In genomic region chr9:93265301-93265971, GRCh38 we compare ENCODE assay signal across 20 cellular contexts.
DNase-seq lines count a peak whose midpoint lies in the region; ATAC-seq and TF ChIP-seq lines count a peak whose summit lies in the region.
"Had no signal": no experiment of that assay in that cellular context is flagged by ENCODE, and none has a peak within 500 bp of the region (broad histone marks: within the 10 kb centered on the region; RNA-seq: fewer than 3 reads in every experiment).

No MANE protein-coding gene starts in this region.

- peaks cover 17% of the 10 kb centered on the region for H3K4me1 ChIP-seq in CD4-positive, CD25-positive, alpha-beta regulatory T cell (ENCODE audit: control insufficient read depth, insufficient read depth, low read length, poor library complexity, severe bottlenecking)
- H3K4me1 ChIP-seq in OCI-LY1 (ENCODE audit: insufficient read depth, low read length, severe bottlenecking) (peaks cover 98% of the 10 kb centered on the region), hepatocyte (ENCODE audit: insufficient read depth) (no peaks in the 10 kb centered on the region)
- H3K4me1 ChIP-seq: gastroesophageal sphincter had no signal

- H3K27ac ChIP-seq in CD4-positive, CD25-positive, alpha-beta regulatory T cell (ENCODE audit: insufficient read depth, low read length, poor library complexity, severe bottlenecking) = no peak overlapping the region
- H3K27ac ChIP-seq in OCI-LY1 (ENCODE audit: low read depth, low read length, poor library complexity, severe bottlenecking) = peak overlapping the region; percentile 99
- no peak overlapping the region for H3K27ac ChIP-seq in hepatocyte
- H3K27ac ChIP-seq: gastroesophageal sphincter, RWPE1, transverse colon had no signal

- H3F3A ChIP-seq in OCI-LY1 (ENCODE audit: insufficient read depth, low read length) = no peaks in the 10 kb centered on the region

- DNase-seq in AG20443 (ENCODE audit: low spot score) = peak; percentile 9
- peak in 1 of 3 donors; percentile 9 for DNase-seq in CD4-positive, CD25-positive, alpha-beta regulatory T cell
- no peak for DNase-seq in glutamatergic neuron
- DNase-seq in hippocampal formation (lab: John Stamatoyannopoulos, UW) = no peak
- DNase-seq in hepatocyte (ENCODE audit: low spot score) = no peak
- DNase-seq: effector memory CD8-positive, alpha-beta T cell; naive B cell; NCI-H2081 treated with DMSO at 0.1 percent for 48 hours; NCI-H524; retina; stimulated activated CD4-positive, alpha-beta T cell treated with anti-CD3 and anti-CD28 coated beads, Interleukin-4, amount 100 ng/mL, for 24 hours; T-helper 9 cell; transverse colon had no signal

- H3K36me3 Mint-ChIP-seq in CD4-positive, CD25-positive, alpha-beta regulatory T cell = no peaks in the 10 kb centered on the region
- H3K36me3 Mint-ChIP-seq in glutamatergic neuron (ENCODE audit: unreplicated experiment) = peaks cover 1% of the 10 kb centered on the region
- H3K36me3 Mint-ChIP-seq: naive B cell had no signal

- no peaks in the 10 kb centered on the region for H3K9me3 ChIP-seq in CD4-positive, CD25-positive, alpha-beta regulatory T cell (ENCODE audit: control insufficient read depth in 2 of 2, low read length in 2 of 2)
- H3K9me3 ChIP-seq in OCI-LY1 (ENCODE audit: low read length) = peaks cover 7% of the 10 kb centered on the region; the same call in 1 of the 2 replicates
- no peaks in the 10 kb centered on the region for H3K9me3 ChIP-seq in hepatocyte (ENCODE audit: low read depth)
- H3K9me3 ChIP-seq: gastroesophageal sphincter, transverse colon had no signal

- peak overlapping the region; percentile 98 for H3K9ac ChIP-seq in OCI-LY1 (ENCODE audit: low read length)

- ATAC-seq in CD4-positive, CD25-positive, alpha-beta regulatory T cell (ENCODE audit: low read depth in 2 of 2) = no peak
- ATAC-seq in GM21515 (IDR thresholded peaks at IDR 0.05; ENCODE audit: unreplicated experiment) (no peak), GM21825 (IDR thresholded peaks at IDR 0.05; ENCODE audit: unreplicated experiment) (no peak)
- ATAC-seq: activated T-helper 17 cell treated with anti-CD3 and anti-CD28 coated beads, Interleukin-2, amount 50 U/mL, for 72 hours; effector memory CD8-positive, alpha-beta T cell; gastroesophageal sphincter had no signal

- H3K9me2 ChIP-seq in OCI-LY1 (ENCODE audit: low read depth, low read length) (no peaks in the 10 kb centered on the region), hepatocyte (replicated peaks; ENCODE audit: insufficient read depth) (no peaks in the 10 kb centered on the region)

- 93% methylated on average over 12 of the region's 12 CpGs for WGBS in hepatocyte (ENCODE audit: low lambda C conversion rate, missing lambda C conversion rate)

- H3K79me2 ChIP-seq in OCI-LY1 (ENCODE audit: insufficient read depth, low read length) (no peaks in the 10 kb centered on the region), hepatocyte (no peaks in the 10 kb centered on the region)

- H3K27ac Mint-ChIP-seq in CD4-positive, CD25-positive, alpha-beta regulatory T cell = peak overlapping the region; percentile 2 to 86 (median 75)
- H3K27ac Mint-ChIP-seq in glutamatergic neuron (ENCODE audit: unreplicated experiment) = peak overlapping the region; percentile 49
- H3K27ac Mint-ChIP-seq: activated T-helper 17 cell treated with anti-CD3 and anti-CD28 coated beads, Interleukin-2, amount 50 U/mL, for 72 hours; effector memory CD8-positive, alpha-beta T cell; stimulated activated naive CD8-positive, alpha-beta T cell treated with anti-CD3 and anti-CD28 coated beads, Interleukin-15, Interleukin-2, amounts not matched to agents 100 ng/mL and 50 ng/mL, for 24 hours had no signal

- no peak overlapping the region for H3K4me3 Mint-ChIP-seq in CD4-positive, CD25-positive, alpha-beta regulatory T cell
- H3K4me3 Mint-ChIP-seq in glutamatergic neuron (ENCODE audit: unreplicated experiment) = no peak overlapping the region
- H3K4me3 Mint-ChIP-seq: activated T-helper 17 cell treated with anti-CD3 and anti-CD28 coated beads, Interleukin-2, amount 50 U/mL, for 72 hours; effector memory CD8-positive, alpha-beta T cell; stimulated activated naive CD8-positive, alpha-beta T cell treated with anti-CD3 and anti-CD28 coated beads, Interleukin-15, Interleukin-2, amounts not matched to agents 100 ng/mL and 50 ng/mL, for 24 hours had no signal

- no peaks in the 10 kb centered on the region for H3K9me3 Mint-ChIP-seq in CD4-positive, CD25-positive, alpha-beta regulatory T cell
- peaks cover 6% of the 10 kb centered on the region for H3K9me3 Mint-ChIP-seq in glutamatergic neuron (ENCODE audit: unreplicated experiment)
- H3K9me3 Mint-ChIP-seq: activated T-helper 17 cell treated with anti-CD3 and anti-CD28 coated beads, Interleukin-2, amount 50 U/mL, for 72 hours; effector memory CD8-positive, alpha-beta T cell; naive B cell; stimulated activated naive CD8-positive, alpha-beta T cell treated with anti-CD3 and anti-CD28 coated beads, Interleukin-15, Interleukin-2, amounts not matched to agents 100 ng/mL and 50 ng/mL, for 24 hours had no signal

- peaks cover 0 to 44% (median 20%) of the 10 kb centered on the region in 4 donors for H3K4me1 Mint-ChIP-seq in CD4-positive, CD25-positive, alpha-beta regulatory T cell
- peaks cover 15% of the 10 kb centered on the region for H3K4me1 Mint-ChIP-seq in glutamatergic neuron (ENCODE audit: low read depth, unreplicated experiment)

- H2AFZ ChIP-seq in OCI-LY1 (ENCODE audit: low read length) = no peak overlapping the region
- no peak overlapping the region for H2AFZ ChIP-seq in hepatocyte

- H3K4me3 ChIP-seq in CD4-positive, CD25-positive, alpha-beta regulatory T cell (ENCODE audit: low read depth, low read length) = no peak overlapping the region
- H3K4me3 ChIP-seq in OCI-LY1 (ENCODE audit: low read depth, low read length, poor library complexity, severe bottlenecking) = peak overlapping the region; percentile 69
- H3K4me3 ChIP-seq in hepatocyte = no peak overlapping the region
- H3K4me3 ChIP-seq: gastroesophageal sphincter, transverse colon had no signal

- H4K20me1 ChIP-seq in OCI-LY1 (ENCODE audit: insufficient read depth, low read length) (no peaks in the 10 kb centered on the region), hepatocyte (ENCODE audit: insufficient read depth, poor library complexity, severe bottlenecking) (no peaks in the 10 kb centered on the region)

- H3K27me3 ChIP-seq in CD4-positive, CD25-positive, alpha-beta regulatory T cell (ENCODE audit: control insufficient read depth, insufficient read depth, low read length) = no peaks in the 10 kb centered on the region
- no peaks in the 10 kb centered on the region for H3K27me3 ChIP-seq in OCI-LY1 (ENCODE audit: insufficient read depth, low read length)
- no peaks in the 10 kb centered on the region for H3K27me3 ChIP-seq in hepatocyte
- H3K27me3 ChIP-seq: gastroesophageal sphincter, transverse colon had no signal

- TF ChIP-seq CTCF in OCI-LY1 (IDR thresholded peaks at IDR 0.05; ENCODE audit: low read length) (no peak), glutamatergic neuron (IDR thresholded peaks at IDR 0.05; ENCODE audit: partially characterized antibody, unreplicated experiment) (no peak), hepatocyte (IDR thresholded peaks at IDR 0.05; ENCODE audit: poor library complexity) (no peak)

- peaks cover 2% of the 10 kb centered on the region for H3K27me3 Mint-ChIP-seq in CD4-positive, CD25-positive, alpha-beta regulatory T cell
- H3K27me3 Mint-ChIP-seq in glutamatergic neuron (ENCODE audit: unreplicated experiment) = peaks cover 6% of the 10 kb centered on the region
- H3K27me3 Mint-ChIP-seq: stimulated activated naive CD8-positive, alpha-beta T cell treated with anti-CD3 and anti-CD28 coated beads, Interleukin-15, Interleukin-2, amounts not matched to agents 100 ng/mL and 50 ng/mL, for 24 hours had no signal

- no peaks in the 10 kb centered on the region for H3K36me3 ChIP-seq in CD4-positive, CD25-positive, alpha-beta regulatory T cell (ENCODE audit: control insufficient read depth, insufficient read depth, low read length)
- H3K36me3 ChIP-seq in OCI-LY1 (ENCODE audit: insufficient read depth, low read length) (peaks cover 46% of the 10 kb centered on the region), hepatocyte (replicated peaks; ENCODE audit: insufficient read depth, low read depth) (no peaks in the 10 kb centered on the region)

- H3K4me2 ChIP-seq in OCI-LY1 (ENCODE audit: low read length) = peak overlapping the region; percentile 96
- no peak overlapping the region for H3K4me2 ChIP-seq in hepatocyte
